Comparison of ENCODE assay signal across 9 cellular contexts in the genomic region with DNA sequence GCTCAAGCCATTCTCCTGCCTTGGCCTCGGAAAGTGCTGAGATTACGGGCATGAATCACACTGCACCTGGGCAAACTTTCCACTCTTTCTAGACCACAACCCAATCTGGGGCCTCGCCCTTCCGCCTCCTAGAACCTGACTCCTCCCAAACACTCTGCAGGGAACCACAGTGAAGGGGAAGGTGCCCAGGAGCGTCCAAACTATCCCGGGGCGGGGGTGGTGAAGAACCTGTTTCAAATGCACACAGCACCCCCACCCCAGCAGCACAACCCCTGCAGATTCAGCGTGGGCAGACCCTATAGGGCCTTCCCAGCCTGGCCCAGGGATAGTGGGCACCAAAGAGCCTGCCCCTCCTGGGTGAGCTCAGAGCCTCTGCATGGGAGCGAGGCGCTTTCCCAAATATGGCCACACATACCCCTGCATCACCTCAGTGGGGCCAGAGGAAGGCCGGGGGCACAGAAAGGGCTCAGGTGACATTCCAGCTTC.
DNase-seq lines count a peak whose midpoint lies in the region; ATAC-seq lines count a peak whose summit lies in the region.
"Had no signal": no experiment of that assay in that cellular context is flagged by ENCODE, and none has a peak within 500 bp of the region (broad histone marks: within the 10 kb centered on the region; RNA-seq: fewer than 3 reads in every experiment).

No MANE protein-coding gene starts in this region.

- no peaks in the 10 kb centered on the region for H3K9me3 Mint-ChIP-seq in activated CD8-positive, alpha-beta memory T cell treated with anti-CD3 and anti-CD28 coated beads, Interleukin-2, amount 10 ng/mL, durations not matched to agents 7 days and 5 days (ENCODE audit: low read depth)

- peaks cover 16% of the 10 kb centered on the region for H3K4me1 ChIP-seq in NT2/D1 (ENCODE audit: insufficient read depth, insufficient read length)
- H3K4me1 ChIP-seq in esophagus (ENCODE audit: control insufficient read depth in 2 of 2, insufficient read depth in 2 of 2, low read length in 1 of 2), result peaks cover 6 to 12% of the 10 kb centered on the region in 2 donors
- H3K4me1 ChIP-seq in mesendoderm (ENCODE audit: control insufficient read depth, low read depth, low read length), result no peaks in the 10 kb centered on the region

- peak; percentile 48 for ATAC-seq in activated CD8-positive, alpha-beta memory T cell treated with anti-CD3 and anti-CD28 coated beads, Interleukin-2, amount 10 ng/mL, durations not matched to agents 7 days and 5 days
- no peak for ATAC-seq in GM19035 (IDR thresholded peaks at IDR 0.05; ENCODE audit: unreplicated experiment)

- H3K9ac ChIP-seq in NT2/D1 (ENCODE audit: insufficient read length, low read depth), result peak overlapping the region; percentile 9
- no peak overlapping the region for H3K9ac ChIP-seq in mesendoderm (ENCODE audit: low read length)

- H3K4ac ChIP-seq in mesendoderm (ENCODE audit: low read depth, low read length), result no peak overlapping the region

- H3K79me1 ChIP-seq in mesendoderm (ENCODE audit: low read length), result no peaks in the 10 kb centered on the region

- H2AK5ac ChIP-seq in mesendoderm (ENCODE audit: low read length), result no peak overlapping the region

- H3K18ac ChIP-seq in mesendoderm (ENCODE audit: low read length), result no peak overlapping the region

- H3K27me3 Mint-ChIP-seq in activated CD8-positive, alpha-beta memory T cell treated with anti-CD3 and anti-CD28 coated beads, Interleukin-2, amount 10 ng/mL, durations not matched to agents 7 days and 5 days, result no peaks in the 10 kb centered on the region

- no peak overlapping the region for H3K4me3 Mint-ChIP-seq in activated CD8-positive, alpha-beta memory T cell treated with anti-CD3 and anti-CD28 coated beads, Interleukin-2, amount 10 ng/mL, durations not matched to agents 7 days and 5 days

- H2BK15ac ChIP-seq in mesendoderm (replicated peaks; ENCODE audit: low read depth), result no peak overlapping the region

- H3K56ac ChIP-seq in mesendoderm (ENCODE audit: low read length), result no peak overlapping the region

- H3K79me2 ChIP-seq in mesendoderm (ENCODE audit: control insufficient read depth, insufficient read depth, low read length), result no peaks in the 10 kb centered on the region

- peak overlapping the region; percentile 4 to 34 for H3K27ac ChIP-seq in esophagus (ENCODE audit: low read depth in 2 of 2, low read length in 1 of 2)
- H3K27ac ChIP-seq in mesendoderm (ENCODE audit: low read depth, low read length), result no peak overlapping the region

- H3K27me3 ChIP-seq in NT2/D1 (ENCODE audit: insufficient read depth, insufficient read length) (no peaks in the 10 kb centered on the region), esophagus (ENCODE audit: control insufficient read depth in 1 of 2, insufficient read depth in 2 of 2, low read length in 2 of 2) (no peaks in the 10 kb centered on the region), mesendoderm (ENCODE audit: insufficient read depth, low read length, poor library complexity) (no peaks in the 10 kb centered on the region)

- H4K5ac ChIP-seq in mesendoderm (ENCODE audit: low read length), result no peak overlapping the region

- H3K27ac Mint-ChIP-seq in activated CD8-positive, alpha-beta memory T cell treated with anti-CD3 and anti-CD28 coated beads, Interleukin-2, amount 10 ng/mL, durations not matched to agents 7 days and 5 days, result peak overlapping the region; percentile 75

- CTCF ChIA-PET in activated CD8-positive, alpha-beta memory T cell treated with anti-CD3 and anti-CD28 coated beads, Interleukin-2, amount 10 ng/mL, durations not matched to agents 7 days and 5 days (lab: Charles Lee), result interaction anchor here (1.1 to 5.8 kb wide), 9 partner anchors 9 to 197 kb away, joined by 3 to 79 read pairs (median 3); no protein-coding TSS in a partner anchor

- H3K4me2 ChIP-seq in mesendoderm (ENCODE audit: low read length), result no peak overlapping the region

- H3K36me3 ChIP-seq in NT2/D1 (ENCODE audit: insufficient read depth, insufficient read length, low read length) (peaks cover 49% of the 10 kb centered on the region), esophagus (ENCODE audit: control insufficient read depth in 2 of 2, insufficient read depth in 2 of 2, low read length in 1 of 2) (peaks cover 3 to 35% of the 10 kb centered on the region in 2 donors), mesendoderm (ENCODE audit: control insufficient read depth, insufficient read depth, low read length) (no peaks in the 10 kb centered on the region)

- H3K4me3 ChIP-seq in NT2/D1 (ENCODE audit: insufficient read length, low read depth) (no peak overlapping the region), esophagus (ENCODE audit: low read depth in 1 of 2, low read length in 2 of 2) (no peak overlapping the region), mesendoderm (ENCODE audit: low read length) (no peak overlapping the region)

- WGBS in esophagus, 2 donors, result 66 to 67% methylated on average over 11 of the region's 11 CpGs
- WGBS in mesendoderm (ENCODE audit: extremely low coverage, insufficient coverage, low lambda C conversion rate), result no CpG with 5 or more reads among the region's 11 CpGs

- no peak for DNase-seq in NT2/D1 (ENCODE audit: low read depth, low spot score)
- no peak for DNase-seq in activated CD8-positive, alpha-beta memory T cell treated with anti-CD3 and anti-CD28 coated beads, Interleukin-2, amount 10 ng/mL, durations not matched to agents 7 days and 5 days
- peak; percentile 26 for DNase-seq in stimulated activated naive CD4-positive, alpha-beta T cell treated with Interleukin-2 at 50 U/mL for 16 hours (lab: John Stamatoyannopoulos, UW)
- DNase-seq in DMS114 treated with DMSO at 0.1 percent for 48 hours (lab: John Stamatoyannopoulos, UW; ENCODE audit: unreplicated experiment), result no peak
- no peak for DNase-seq in mesendoderm
- DNase-seq in C1 segment of cervical spinal cord (lab: John Stamatoyannopoulos, UW), result no peak
- DNase-seq: SHP77 had no signal

- H3K9me3 ChIP-seq in NT2/D1 (ENCODE audit: insufficient read depth, low read length), result no peaks in the 10 kb centered on the region
- no peaks in the 10 kb centered on the region for H3K9me3 ChIP-seq in esophagus (ENCODE audit: control insufficient read depth in 2 of 2, insufficient read depth in 1 of 2, low read depth in 1 of 2, low read length in 1 of 2)

- H4K8ac ChIP-seq in mesendoderm (ENCODE audit: low read depth, low read length), result no peak overlapping the region

- no peak overlapping the region for H3K23ac ChIP-seq in mesendoderm (ENCODE audit: low read length)

- no peak overlapping the region for H2BK5ac ChIP-seq in mesendoderm (ENCODE audit: low read length)

- peaks cover 12% of the 10 kb centered on the region for H3K36me3 Mint-ChIP-seq in activated CD8-positive, alpha-beta memory T cell treated with anti-CD3 and anti-CD28 coated beads, Interleukin-2, amount 10 ng/mL, durations not matched to agents 7 days and 5 days

- H2BK120ac ChIP-seq in mesendoderm (ENCODE audit: low read depth, low read length), result no peak overlapping the region

- peaks cover 28% of the 10 kb centered on the region for H3K4me1 Mint-ChIP-seq in activated CD8-positive, alpha-beta memory T cell treated with anti-CD3 and anti-CD28 coated beads, Interleukin-2, amount 10 ng/mL, durations not matched to agents 7 days and 5 days
